8 cellular contexts compared by ENCODE assay signal in the genomic region with DNA sequence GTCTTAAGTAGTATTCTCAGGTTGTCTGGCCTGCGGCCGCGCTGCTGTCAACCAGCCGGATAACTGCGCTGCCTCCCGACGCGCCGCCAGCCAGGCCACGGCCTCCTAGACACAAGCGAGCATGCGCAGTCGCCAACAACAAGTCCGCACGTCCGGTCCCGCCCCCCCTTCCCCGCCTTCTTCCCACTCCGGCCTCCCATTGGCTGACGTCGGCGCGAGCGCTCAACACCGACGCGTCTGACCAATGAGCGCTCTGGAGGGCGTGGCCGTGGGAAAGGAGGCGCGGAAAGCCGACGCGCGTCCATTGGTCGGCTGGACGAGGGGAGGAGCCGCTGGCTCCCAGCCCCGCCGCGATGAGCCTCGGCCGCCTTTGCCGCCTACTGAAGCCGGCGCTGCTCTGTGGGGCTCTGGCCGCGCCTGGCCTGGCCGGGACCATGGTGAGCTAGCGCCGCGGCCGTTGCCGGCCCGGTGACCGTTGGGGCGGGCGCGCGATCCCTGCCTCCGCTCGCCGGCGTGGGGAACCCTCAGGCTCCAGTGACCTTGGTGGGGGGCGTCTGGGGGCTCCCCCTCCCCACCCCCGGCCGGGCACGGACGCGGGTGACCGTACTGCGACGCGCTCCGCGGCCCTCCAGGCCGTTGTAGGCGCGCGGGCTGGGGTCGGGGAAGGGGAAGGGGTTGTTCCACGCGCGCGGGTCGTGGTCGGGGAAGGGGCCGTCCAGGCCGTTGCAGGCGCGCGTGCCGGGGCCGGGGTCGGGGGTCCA. TPM values are rescaled to one million over a fixed set of nuclear protein-coding genes. Genes with fewer than 3 reads are reported as not detected.
DNase-seq lines count a peak whose midpoint lies in the region; TF ChIP-seq lines count a peak whose summit lies in the region.

A gene with protein sequence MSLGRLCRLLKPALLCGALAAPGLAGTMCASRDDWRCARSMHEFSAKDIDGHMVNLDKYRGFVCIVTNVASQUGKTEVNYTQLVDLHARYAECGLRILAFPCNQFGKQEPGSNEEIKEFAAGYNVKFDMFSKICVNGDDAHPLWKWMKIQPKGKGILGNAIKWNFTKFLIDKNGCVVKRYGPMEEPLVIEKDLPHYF (plus strand): TSS at position 304 of the 761 bp plus-strand sequence. CDS start 50 bp downstream, at position 354.

- H4K20me1 ChIP-seq in H9 (ENCODE audit: control insufficient read depth, insufficient read depth, insufficient read length): no peaks in the 10 kb centered on the region
- no peaks in the 10 kb centered on the region for H4K20me1 ChIP-seq in MM.1S (ENCODE audit: insufficient read depth, low read length)
- H4K20me1 ChIP-seq in neural cell (ENCODE audit: insufficient read depth): no peaks in the 10 kb centered on the region

- H2BK5ac ChIP-seq in H9 (ENCODE audit: insufficient read length, low read length): no peak within 1 kb of the TSS

- no peak within 1 kb of the TSS for H2BK120ac ChIP-seq in H9 (ENCODE audit: low read depth, low read length, poor library complexity, severe bottlenecking)

- H3K4me2 ChIP-seq in H9 (ENCODE audit: insufficient read depth, insufficient read length, low read length): peak within 1 kb of the TSS; percentile 51
- peak within 1 kb of the TSS; percentile 95 for H3K4me2 ChIP-seq in MM.1S (ENCODE audit: low read depth, low read length)
- H3K4me2 ChIP-seq in neural cell (ENCODE audit: low read length): peak within 1 kb of the TSS; percentile 78

- H2BK12ac ChIP-seq in H9 (ENCODE audit: insufficient read length, low read depth, low read length): no peak within 1 kb of the TSS

- H4K8ac ChIP-seq in H9 (replicated peaks; ENCODE audit: insufficient read length, low read depth, low read length): no peak within 1 kb of the TSS

- TF ChIP-seq RAD21 in neural cell (conservative IDR thresholded peaks at IDR 0.05): peak; percentile 13

- no peak within 1 kb of the TSS for H4K91ac ChIP-seq in H9 (ENCODE audit: insufficient read length, low read depth, low read length)

- no peaks in the 10 kb centered on the region for H3K27me3 ChIP-seq in H9 (ENCODE audit: insufficient read depth, low read length)
- no peaks in the 10 kb centered on the region for H3K27me3 ChIP-seq in MM.1S (replicated peaks; ENCODE audit: insufficient read depth, low read length)
- no peaks in the 10 kb centered on the region for H3K27me3 ChIP-seq in neural cell (ENCODE audit: insufficient read depth, low read depth, low read length)
- H3K27me3 ChIP-seq in stomach: no peaks in the 10 kb centered on the region

- intact Hi-C loops in stomach (cut with DNase I; ENCODE audit: low total_unique reads): no loop called here

- peak within 1 kb of the TSS; percentile 64 for H3K18ac ChIP-seq in H9 (ENCODE audit: insufficient read length, low read depth, low read length)

- H3K56ac ChIP-seq in H9 (ENCODE audit: insufficient read length, low read depth, low read length): no peak within 1 kb of the TSS

- no peaks in the 10 kb centered on the region for H3K79me1 ChIP-seq in H9 (ENCODE audit: insufficient read depth, low read depth, low read length, poor library complexity, severe bottlenecking)

- H3K9me3 ChIP-seq in H9 (ENCODE audit: control insufficient read depth, low read depth, low read length): no peaks in the 10 kb centered on the region
- no peaks in the 10 kb centered on the region for H3K9me3 ChIP-seq in MM.1S (replicated peaks; ENCODE audit: insufficient read depth, low read length)
- no peaks in the 10 kb centered on the region for H3K9me3 ChIP-seq in neural cell (ENCODE audit: low read length)
- H3K9me3 ChIP-seq in stomach: no peaks in the 10 kb centered on the region

- H3K14ac ChIP-seq in H9 (ENCODE audit: insufficient read depth, low read length): peak within 1 kb of the TSS; percentile 69; the same call in 1 of the 2 replicates

- H3K36me3 Mint-ChIP-seq in H9 (ENCODE audit: insufficient read depth in 1 of 3, low read depth in 3 of 3): peaks cover 0 to 18% (median 7%) of the 10 kb centered on the region in 3 experiments; a peak in 4 of 7 replicates

- WGBS in H9 (ENCODE audit: extremely low coverage, insufficient read length, low lambda C conversion rate): no CpG with 5 or more reads among the region's 96 CpGs
- 0 to 1% (median 0%) methylated on average over 35 to 96 of the region's 96 CpGs for WGBS in stomach, 5 donors

- no peak within 1 kb of the TSS for H3T11ph ChIP-seq in H9 (ENCODE audit: low read length)

- no peak within 1 kb of the TSS for H4K5ac ChIP-seq in H9 (ENCODE audit: insufficient read length, low read depth, low read length)

- peak within 1 kb of the TSS in 2 of 3 experiments; percentile 36 to 83; a peak in 2 of 7 replicates for H3K27ac Mint-ChIP-seq in H9

- TF ChIP-seq EP300 in neural cell (conservative IDR thresholded peaks at IDR 0.05; ENCODE audit: poor library complexity, severe bottlenecking) (peak; percentile 29), stomach (IDR thresholded peaks at IDR 0.05) (no peak)

- H3K23ac ChIP-seq in H9 (ENCODE audit: insufficient read length, low read depth, low read length): no peak within 1 kb of the TSS

- H3K79me2 ChIP-seq in H9 (ENCODE audit: insufficient read depth, low read length): no peaks in the 10 kb centered on the region; the same call in 1 of the 2 replicates
- peaks cover 22% of the 10 kb centered on the region for H3K79me2 ChIP-seq in MM.1S (ENCODE audit: low read length)
- peaks cover 4% of the 10 kb centered on the region for H3K79me2 ChIP-seq in neural cell (replicated peaks; ENCODE audit: insufficient read depth, low read length)

- no peak within 1 kb of the TSS for H2BK15ac ChIP-seq in H9 (ENCODE audit: low read depth, low read length)

- peaks cover 0 to 3% of the 10 kb centered on the region in 2 experiments; a peak in 1 of 5 replicates for H3K9me3 Mint-ChIP-seq in H9

- H3K4ac ChIP-seq in H9 (ENCODE audit: low read depth, low read length): no peak within 1 kb of the TSS

- H3F3A ChIP-seq in MM.1S (ENCODE audit: insufficient read depth, low read length) (peaks cover 7% of the 10 kb centered on the region; the same call in 1 of the 2 replicates), neural cell (ENCODE audit: insufficient read depth, low read length, poor library complexity, severe bottlenecking) (no peaks in the 10 kb centered on the region)

- H3K36me3 ChIP-seq in MM.1S (replicated peaks; ENCODE audit: insufficient read depth, low read length): no peaks in the 10 kb centered on the region
- H3K36me3 ChIP-seq in neural cell (ENCODE audit: insufficient read depth, low read length): no peaks in the 10 kb centered on the region
- H3K36me3 ChIP-seq in stomach: peaks cover 21 to 33% (median 33%) of the 10 kb centered on the region in 4 donors

- H3K9ac ChIP-seq in H9 (ENCODE audit: extremely low read depth, insufficient read length, low read length) (peak within 1 kb of the TSS; percentile 65), MM.1S (ENCODE audit: low read length) (peak within 1 kb of the TSS; percentile 94), neural cell (ENCODE audit: low read length) (peak within 1 kb of the TSS; percentile 95)

- peak; percentile 99 for DNase-seq in ELR (ENCODE audit: low read depth)
- peak; percentile 99 for DNase-seq in H9
- peak; percentile 100 for DNase-seq in MM.1S
- DNase-seq in SIG-M5 (lab: John Stamatoyannopoulos, UW): peak; percentile 72
- peak; percentile 97 for DNase-seq in activated gamma-delta T cell (lab: John Stamatoyannopoulos, UW)
- DNase-seq in fibroblast of the conjunctiva (ENCODE audit: low read depth): peak; percentile 99
- peak; percentile 100 for DNase-seq in stomach

- no peak for TF ChIP-seq CTCF in H9 (conservative IDR thresholded peaks at IDR 0.05)
- no peak for TF ChIP-seq CTCF in MM.1S (IDR thresholded peaks at IDR 0.05; ENCODE audit: low read length)
- no peak for TF ChIP-seq CTCF in neural cell (IDR thresholded peaks at IDR 0.05; ENCODE audit: poor library complexity, severe bottlenecking)
- no peak for TF ChIP-seq CTCF in stomach (IDR thresholded peaks at IDR 0.05)

- no peaks in the 10 kb centered on the region for H3K23me2 ChIP-seq in H9 (ENCODE audit: insufficient read length, low read depth, low read length, poor library complexity, severe bottlenecking)

- peaks cover 8 to 18% of the 10 kb centered on the region in 2 experiments for H3K4me1 Mint-ChIP-seq in H9

- peak in 2 of 4 donors; percentile 53 to 65 for TF ChIP-seq POLR2A in stomach (IDR thresholded peaks at IDR 0.05)

- H2AK5ac ChIP-seq in H9 (ENCODE audit: insufficient read length, low read length): no peak within 1 kb of the TSS

- no peaks in the 10 kb centered on the region; the same call in 1 of the 2 replicates for H3K27me3 Mint-ChIP-seq in H9 (ENCODE audit: low read depth)

- 0 out of 2 replicates have a peak, but pooled peaks cover 2% of the 10 kb centered on the region for H3K4me1 ChIP-seq in H9 (ENCODE audit: insufficient read depth, low read length)
- H3K4me1 ChIP-seq in MM.1S (ENCODE audit: low read length): peaks cover 3% of the 10 kb centered on the region; the same call in 1 of the 2 replicates
- peaks cover 40 to 80% (median 66%) of the 10 kb centered on the region in 4 donors for H3K4me1 ChIP-seq in stomach

- H3K9me2 ChIP-seq in MM.1S (replicated peaks; ENCODE audit: insufficient read depth, low read length) (no peaks in the 10 kb centered on the region), neural cell (ENCODE audit: insufficient read depth, low read length) (no peaks in the 10 kb centered on the region)

- peak within 1 kb of the TSS; percentile 76 to 78 for H3K4me3 Mint-ChIP-seq in H9

- H2AFZ ChIP-seq in H9 (ENCODE audit: low read length) (no peak within 1 kb of the TSS), MM.1S (ENCODE audit: low read length) (peak within 1 kb of the TSS; percentile 76), neural cell (ENCODE audit: low read depth, low read length) (peak within 1 kb of the TSS; percentile 21)

- no peak within 1 kb of the TSS for H2BK20ac ChIP-seq in H9 (ENCODE audit: low read depth, low read length, poor library complexity, severe bottlenecking)

- H3K27ac ChIP-seq in H9 (ENCODE audit: insufficient read length, low read depth, low read length) (no peak within 1 kb of the TSS), MM.1S (ENCODE audit: low read length) (peak within 1 kb of the TSS; percentile 91), neural cell (ENCODE audit: low read length) (peak within 1 kb of the TSS; percentile 91), stomach (peak within 1 kb of the TSS; percentile 98 to 100 (median 99))

- H3K4me3 ChIP-seq in MM.1S (ENCODE audit: low read length) (peak within 1 kb of the TSS; percentile 99), neural cell (ENCODE audit: low read length) (peak within 1 kb of the TSS; percentile 95), stomach (peak within 1 kb of the TSS; percentile 71 to 89 (median 85))

RNA-seq across cellular contexts. Expression of the gene that starts here (rescaled TPM):
- total RNA-seq in H9 (2021) (355 and 363 TPM in 2 replicates), stomach (100 to 1,000 TPM in 4 of 5 donors, 10 to 100 TPM in 1; 90.0 to 710 (median 158) TPM)
- polyA plus RNA-seq in neural cell (713 and 812 TPM in 2 replicates), stomach (100 to 1,000 TPM; 433 to 532 (median 509) TPM)
- polyA minus RNA-seq in neural cell: 192 and 197 TPM in 2 replicates
